ENCODE assay signal across 1 cellular context in the genomic region with DNA sequence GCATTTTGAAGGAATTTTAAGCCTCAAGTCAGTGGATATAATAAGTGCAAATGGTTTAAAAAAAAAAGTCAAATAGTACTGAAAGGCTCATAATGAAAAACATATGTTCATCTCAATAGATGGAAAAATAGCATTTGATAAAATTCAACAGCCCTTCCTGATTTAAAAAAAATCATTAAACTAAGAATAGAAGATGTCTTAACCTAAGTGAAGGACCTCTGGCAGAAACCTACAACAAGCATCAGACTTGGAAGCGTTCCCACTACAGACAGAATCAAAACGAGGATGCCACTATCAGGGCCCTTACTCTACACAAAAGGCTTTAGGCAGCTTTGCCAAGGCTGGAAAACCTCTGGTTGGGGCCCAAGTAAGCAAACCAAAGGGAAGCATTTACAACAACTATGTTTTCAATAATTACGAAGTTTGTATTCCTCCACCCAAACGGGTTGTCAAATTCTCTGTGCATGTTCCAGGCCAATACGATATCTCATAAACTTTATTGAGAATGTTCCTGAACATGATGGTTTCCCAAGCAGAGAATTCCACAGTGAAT.
TF ChIP-seq lines count a peak whose summit lies in the region.

No MANE protein-coding gene starts in this region.

TF ChIP-seq in GM23338, 12 proteins besides CTCF, POLR2A, EP300 and RAD21 (continued from another document):
- no peak for TF ChIP-seq POLR2AphosphoS5 (IDR thresholded peaks at IDR 0.05; ENCODE audit: low read depth)
- no peak for TF ChIP-seq ZNF114 (CRISPR knock-in tag; IDR thresholded peaks at IDR 0.05)
